In the genomic region with DNA sequence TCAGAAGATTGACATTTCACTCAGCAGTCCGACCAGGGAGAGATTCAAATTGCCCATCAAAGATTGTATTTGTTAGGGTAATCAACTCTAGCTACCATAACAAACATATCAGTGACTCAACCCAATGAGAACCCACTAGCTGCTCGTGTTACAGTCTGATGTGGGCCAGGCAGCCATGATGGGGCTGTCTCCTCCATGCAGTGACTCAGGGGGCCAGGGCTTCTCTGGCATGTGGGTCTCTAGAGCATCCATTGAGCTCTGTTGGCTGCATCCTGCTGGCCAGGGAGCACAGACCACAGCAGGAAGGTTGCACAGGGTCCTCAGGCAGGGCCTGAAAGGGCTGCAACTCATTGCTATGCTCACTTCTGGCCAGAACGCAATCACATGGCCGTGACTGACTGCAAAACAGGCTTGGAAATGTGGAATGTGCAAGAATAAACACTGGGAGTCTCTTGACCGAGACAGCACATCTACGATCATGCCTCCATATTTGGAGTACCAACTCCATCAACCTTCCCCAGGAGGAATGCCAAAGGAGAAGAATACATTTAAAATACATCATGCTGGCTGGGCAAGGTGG, we compare ENCODE assay signal across 18 cellular contexts.
A peak's percentile ranks its signal among the peaks of the same experiment; 100 is the strongest.
DNase-seq lines count a peak whose midpoint lies in the region; ATAC-seq and TF ChIP-seq lines count a peak whose summit lies in the region.
"Had no signal": no experiment of that assay in that cellular context is flagged by ENCODE, and none has a peak within 500 bp of the region (broad histone marks: within the 10 kb centered on the region; RNA-seq: fewer than 3 reads in every experiment).

No MANE protein-coding gene starts in this region.

- H3K27ac Mint-ChIP-seq in stimulated activated naive B cell treated with anti-CD40 and anti-IgM and Interleukin-4, amounts not matched to agents 10 μg/mL and 1 μg/mL and 100 μg/mL, for 72 hours: peak overlapping the region; percentile 25
- H3K27ac Mint-ChIP-seq: CD4-positive, alpha-beta T cell had no signal

- no peaks in the 10 kb centered on the region; the same call in none of the 2 replicates for H3K9me3 ChIP-seq in HEK293 (ENCODE audit: control insufficient read depth, insufficient read depth, low read depth, low read length)
- H3K9me3 ChIP-seq: Peyer's patch had no signal

- POLR2A ChIA-PET in HEK293 (lab: Yijun Ruan, JAX): no interaction called here

- no peak for ATAC-seq in stimulated activated naive B cell treated with anti-CD40 and anti-IgM and Interleukin-4, amounts not matched to agents 10 μg/mL and 1 μg/mL and 100 μg/mL, for 72 hours (replicated peaks)
- no peak for ATAC-seq in GM19324 (IDR thresholded peaks at IDR 0.05; ENCODE audit: low FRiP score, unreplicated experiment)
- ATAC-seq: K562, Right ventricle myocardium inferior had no signal

- no peaks in the 10 kb centered on the region for H3K4me1 ChIP-seq in HEK293 (ENCODE audit: control insufficient read depth, insufficient read depth, low read length)
- H3K4me1 ChIP-seq: Peyer's patch had no signal

- DNase-seq in astrocyte of the hippocampus (ENCODE audit: low read depth, low spot score): peak; percentile 63
- peak; percentile 71 for DNase-seq in iris pigment epithelial cell (ENCODE audit: low read depth)
- DNase-seq in stimulated activated naive B cell treated with anti-CD40 and anti-IgM and Interleukin-4, amounts not matched to agents 10 μg/mL and 1 μg/mL and 100 μg/mL, for 72 hours: no peak
- DNase-seq in kidney tubule cell (ENCODE audit: low spot score): no peak
- DNase-seq in hypothalamus (lab: John Stamatoyannopoulos, UW): no peak
- DNase-seq in SHP77 treated with DMSO at 0.1 percent for 48 hours (lab: John Stamatoyannopoulos, UW): no peak
- DNase-seq: NCI-H1417; NCI-H187; NCI-H2107; NCI-H510A; NCI-H748 treated with DMSO at 0.1 percent for 48 hours; NK-92 treated with Interleukin-12 subunit alpha and Interleukin-12 subunit beta, amount 100 ng/mL, for 24 hours; Peyer's patch had no signal

- peaks cover 0 to 6% of the 10 kb centered on the region in 2 donors for H3K4me1 Mint-ChIP-seq in stimulated activated naive B cell treated with anti-CD40 and anti-IgM and Interleukin-4, amounts not matched to agents 10 μg/mL and 1 μg/mL and 100 μg/mL, for 72 hours

- H3K27me3 Mint-ChIP-seq in stimulated activated naive B cell treated with anti-CD40 and anti-IgM and Interleukin-4, amounts not matched to agents 10 μg/mL and 1 μg/mL and 100 μg/mL, for 72 hours: no peaks in the 10 kb centered on the region
- H3K27me3 Mint-ChIP-seq: CD4-positive, alpha-beta T cell had no signal

- no peak for TF ChIP-seq CTCF in HEK293 (tag by site-specific recombination; IDR thresholded peaks at IDR 0.05)

- H3K27ac ChIP-seq in HEK293 (ENCODE audit: extremely low read depth, low read depth, low read length): no peak overlapping the region
- H3K27ac ChIP-seq: Peyer's patch had no signal

- CTCF ChIA-PET in HEK293 (lab: Yijun Ruan, JAX): no interaction called here

- H3K36me3 ChIP-seq in HEK293 (ENCODE audit: control insufficient read depth in 2 of 2, insufficient read depth in 1 of 2, low read length in 2 of 2): no peaks in the 10 kb centered on the region
- H3K36me3 ChIP-seq: Peyer's patch had no signal

- no peak overlapping the region for H3K4me3 Mint-ChIP-seq in stimulated activated naive B cell treated with anti-CD40 and anti-IgM and Interleukin-4, amounts not matched to agents 10 μg/mL and 1 μg/mL and 100 μg/mL, for 72 hours
- H3K4me3 Mint-ChIP-seq: CD4-positive, alpha-beta T cell had no signal

- H3K4me3 ChIP-seq in HEK293 (ENCODE audit: low read depth, low read length): no peak overlapping the region
- H3K4me3 ChIP-seq: K562, Peyer's patch had no signal

- H3K36me3 Mint-ChIP-seq in stimulated activated naive B cell treated with anti-CD40 and anti-IgM and Interleukin-4, amounts not matched to agents 10 μg/mL and 1 μg/mL and 100 μg/mL, for 72 hours: peaks cover 57 to 86% of the 10 kb centered on the region in 2 donors

- peaks cover 13 to 19% of the 10 kb centered on the region in 2 donors for H3K9me3 Mint-ChIP-seq in stimulated activated naive B cell treated with anti-CD40 and anti-IgM and Interleukin-4, amounts not matched to agents 10 μg/mL and 1 μg/mL and 100 μg/mL, for 72 hours

TF ChIP-seq in HEK293, 187 proteins besides CTCF, POLR2A, EP300 and RAD21:
- TF ChIP-seq ZNF555 (tag by site-specific recombination; conservative IDR thresholded peaks at IDR 0.05): no peak
- TF ChIP-seq ZNF324 (tag by site-specific recombination; IDR thresholded peaks at IDR 0.05): no peak
- TF ChIP-seq ZNF114 (tag by site-specific recombination; IDR thresholded peaks at IDR 0.05): no peak
- TF ChIP-seq ZNF221 (tag by site-specific recombination; IDR thresholded peaks at IDR 0.05; ENCODE audit: borderline replicate concordance): no peak
- peak; percentile 62 for TF ChIP-seq SETDB1 (IDR thresholded peaks at IDR 0.05; ENCODE audit: insufficient read length, low read length)
- no peak for TF ChIP-seq ZNF211 (tag by site-specific recombination; IDR thresholded peaks at IDR 0.05; ENCODE audit: low read depth)
- TF ChIP-seq GLIS1 (tag by site-specific recombination; IDR thresholded peaks at IDR 0.05): no peak
- no peak for TF ChIP-seq SALL2 (tag by site-specific recombination; IDR thresholded peaks at IDR 0.05; ENCODE audit: borderline replicate concordance)

Comparison
In these comparisons a context has a peak if more than half of its experiments do, and no peak if none do; other contexts are left out.
1. DNase-seq: peak in astrocyte of the hippocampus (single experiment) and iris pigment epithelial cell (single experiment); none in stimulated activated naive B cell treated with anti-CD40 and anti-IgM and Interleukin-4, amounts not matched to agents 10 μg/mL and 1 μg/mL and 100 μg/mL, for 72 hours (single experiment), kidney tubule cell (single experiment), hypothalamus (0 of 51) and SHP77 treated with DMSO at 0.1 percent for 48 hours (single experiment).